Comparison of ENCODE assay signal across 8 cellular contexts in the genomic region with DNA sequence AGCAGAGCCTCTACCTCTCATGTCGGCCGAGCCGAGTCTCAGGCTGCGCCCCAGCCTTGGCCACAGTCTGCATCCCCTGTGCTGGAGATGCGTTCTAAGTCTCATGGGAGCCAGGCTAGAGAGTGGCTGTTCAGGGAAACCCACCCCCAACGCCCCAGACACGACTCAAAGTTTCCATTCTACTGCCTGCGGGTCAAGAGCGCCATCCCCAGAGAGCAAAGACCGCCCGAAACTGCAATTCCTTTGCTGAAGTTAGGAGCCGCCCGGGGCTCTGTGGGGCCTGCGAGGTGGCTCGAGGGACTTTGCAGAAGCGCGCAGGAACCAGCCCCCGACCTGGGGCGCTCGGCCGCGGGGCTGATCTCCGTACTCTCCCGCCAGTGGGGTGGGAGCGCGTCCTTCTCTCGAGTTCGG. TPM values are rescaled to one million over a fixed set of nuclear protein-coding genes. Genes with fewer than 3 reads are reported as not detected.
DNase-seq lines count a peak whose midpoint lies in the region; ATAC-seq lines count a peak whose summit lies in the region.

No MANE protein-coding gene starts in this region.

- H3K36me3 Mint-ChIP-seq in activated CD4-positive, alpha-beta memory T cell treated with anti-CD3 and anti-CD28 coated beads, Interleukin-2, amount 10 ng/mL, durations not matched to agents 7 days and 5 days (ENCODE audit: low read depth), result peaks cover 9% of the 10 kb centered on the region

- ATAC-seq in Right ventricle myocardium superior (ENCODE audit: poor library complexity) (peak; percentile 18), HG03025 (IDR thresholded peaks at IDR 0.05; ENCODE audit: low FRiP score, unreplicated experiment) (peak; percentile 33)
- peak; percentile 41 for ATAC-seq in stimulated activated naive CD8-positive, alpha-beta T cell treated with anti-CD3 and anti-CD28 coated beads, Interleukin-15, Interleukin-2, amounts not matched to agents 100 U/mL and 50 U/mL, for 24 hours

- H3K4me3 Mint-ChIP-seq in activated CD4-positive, alpha-beta memory T cell treated with anti-CD3 and anti-CD28 coated beads, Interleukin-2, amount 10 ng/mL, durations not matched to agents 7 days and 5 days, result peak overlapping the region; percentile 65

- intact Hi-C loops in Right ventricle myocardium superior (cut with DNase I), result loop anchor here (5.0 kb wide), 1 partner anchor 38 kb away; no protein-coding TSS in a partner anchor
- intact Hi-C loops in cardiac septum (cut with DNase I), result loop anchor here (5.0 kb wide), 1 partner anchor 52 kb away; a partner anchor contains a TSS

- H3K27me3 ChIP-seq in iPS-15b (ENCODE audit: control insufficient read depth, insufficient read depth, low read length), result peaks cover 31% of the 10 kb centered on the region

- H3K4me1 ChIP-seq in iPS-15b (ENCODE audit: control insufficient read depth, insufficient read depth, low read length), result peaks cover 6% of the 10 kb centered on the region

- H3K9me3 ChIP-seq in iPS-15b (ENCODE audit: control insufficient read depth, insufficient read depth, low read length), result no peaks in the 10 kb centered on the region

- H3K27me3 Mint-ChIP-seq in activated CD4-positive, alpha-beta memory T cell treated with anti-CD3 and anti-CD28 coated beads, Interleukin-2, amount 10 ng/mL, durations not matched to agents 7 days and 5 days, result no peaks in the 10 kb centered on the region

- no peaks in the 10 kb centered on the region for H3K36me3 ChIP-seq in iPS-15b (ENCODE audit: control insufficient read depth, insufficient read depth, low read length)

- CTCF ChIA-PET in activated CD4-positive, alpha-beta memory T cell treated with anti-CD3 and anti-CD28 coated beads, Interleukin-2, amount 10 ng/mL, durations not matched to agents 7 days and 5 days (lab: Charles Lee), result interaction anchor here (0.7 to 6.9 kb wide), 12 partner anchors 10 to 100 kb away, joined by 4 to 103 read pairs (median 6); no protein-coding TSS in a partner anchor

- peak overlapping the region; percentile 24 for H3K9ac ChIP-seq in iPS-15b (ENCODE audit: low read depth, low read length)

- peak overlapping the region; percentile 55 for H3K4me3 ChIP-seq in iPS-15b (ENCODE audit: low read depth, low read length)

- H3K27ac Mint-ChIP-seq in activated CD4-positive, alpha-beta memory T cell treated with anti-CD3 and anti-CD28 coated beads, Interleukin-2, amount 10 ng/mL, durations not matched to agents 7 days and 5 days, result peak overlapping the region; percentile 59

- DNase-seq in Right ventricle myocardium superior, result no peak
- no peak for DNase-seq in cardiac septum (ENCODE audit: low spot score)
- DNase-seq in activated CD4-positive, alpha-beta memory T cell treated with anti-CD3 and anti-CD28 coated beads, Interleukin-2, amount 10 ng/mL, durations not matched to agents 7 days and 5 days, result peak; percentile 20
- peak; percentile 39 for DNase-seq in stimulated activated naive CD8-positive, alpha-beta T cell treated with anti-CD3 and anti-CD28 coated beads, Interleukin-15, Interleukin-2, amounts not matched to agents 100 U/mL and 50 U/mL, for 24 hours
- DNase-seq in mesenteric fat pad (ENCODE audit: low spot score), result no peak
- DNase-seq in middle frontal gyrus (ENCODE audit: extremely low spot score, low spot score), result no peak

- peaks cover 38% of the 10 kb centered on the region for H3K4me1 Mint-ChIP-seq in activated CD4-positive, alpha-beta memory T cell treated with anti-CD3 and anti-CD28 coated beads, Interleukin-2, amount 10 ng/mL, durations not matched to agents 7 days and 5 days

- H3K9me3 Mint-ChIP-seq in activated CD4-positive, alpha-beta memory T cell treated with anti-CD3 and anti-CD28 coated beads, Interleukin-2, amount 10 ng/mL, durations not matched to agents 7 days and 5 days, result no peaks in the 10 kb centered on the region

- POLR2A ChIA-PET in activated CD4-positive, alpha-beta memory T cell treated with anti-CD3 and anti-CD28 coated beads, Interleukin-2, amount 10 ng/mL, durations not matched to agents 7 days and 5 days (lab: Charles Lee), result interaction anchor here (0.6 to 5.9 kb wide), 10 partner anchors 11 to 74 kb away, joined by 3 to 55 read pairs (median 4); a partner anchor contains a TSS

RNA-seq across cellular contexts. Expression of a gene that starts 10.0 kb away (rescaled TPM):
- total RNA-seq in Right ventricle myocardium superior, result 2.0 TPM
- 3.7 TPM for total RNA-seq in cardiac septum
- 10 to 100 TPM; 48.0 to 48.7 TPM for total RNA-seq in activated CD4-positive, alpha-beta memory T cell treated with anti-CD3 and anti-CD28 coated beads, Interleukin-2, amount 10 ng/mL, durations not matched to agents 7 days and 5 days
- 14.3 TPM for total RNA-seq in mesenteric fat pad

RNA-seq across cellular contexts. Expression of a gene that starts 45.3 kb away (rescaled TPM):
- total RNA-seq in Right ventricle myocardium superior, result 142 TPM
- 97.3 TPM for total RNA-seq in cardiac septum
- total RNA-seq in activated CD4-positive, alpha-beta memory T cell treated with anti-CD3 and anti-CD28 coated beads, Interleukin-2, amount 10 ng/mL, durations not matched to agents 7 days and 5 days, result 10 to 100 TPM; 41.2 to 41.8 TPM
- 35.4 TPM for total RNA-seq in mesenteric fat pad

RNA-seq across cellular contexts. Expression of a gene that starts 51.4 kb away (rescaled TPM):
- total RNA-seq in Right ventricle myocardium superior (0.24 TPM), cardiac septum (1.2 TPM), mesenteric fat pad (3.4 TPM)
- total RNA-seq in activated CD4-positive, alpha-beta memory T cell treated with anti-CD3 and anti-CD28 coated beads, Interleukin-2, amount 10 ng/mL, durations not matched to agents 7 days and 5 days, result 10 to 100 TPM; 37.0 to 38.8 TPM

Comparison
In these comparisons a context has a peak if more than half of its experiments do, and no peak if none do; other contexts are left out.
1. DNase-seq: peak in activated CD4-positive, alpha-beta memory T cell treated with anti-CD3 and anti-CD28 coated beads, Interleukin-2, amount 10 ng/mL, durations not matched to agents 7 days and 5 days (single experiment) and stimulated activated naive CD8-positive, alpha-beta T cell treated with anti-CD3 and anti-CD28 coated beads, Interleukin-15, Interleukin-2, amounts not matched to agents 100 U/mL and 50 U/mL, for 24 hours (single experiment); none in Right ventricle myocardium superior (single experiment), cardiac septum (single experiment), mesenteric fat pad (single experiment) and middle frontal gyrus (single experiment).
2. Peak in every context shown above with its lines, with median percentiles within 50 percentile points of each other: ATAC-seq.